In genomic region chr3:194489736-194490612, GRCh38 we compare ENCODE assay signal across 8 cellular contexts. TPM values are rescaled to one million over a fixed set of nuclear protein-coding genes. Genes with fewer than 3 reads are reported as not detected.
A peak's percentile ranks its signal among the peaks of the same experiment; 100 is the strongest.
DNase-seq lines count a peak whose midpoint lies in the region; ATAC-seq and TF ChIP-seq lines count a peak whose summit lies in the region.

No MANE protein-coding gene starts in this region.

- peak in 1 of 3 donors; percentile 83 for DNase-seq in CD4-positive, CD25-positive, alpha-beta regulatory T cell
- no peak for DNase-seq in brain microvascular endothelial cell
- DNase-seq in NCI-H2196 treated with DMSO at 0.1 percent for 48 hours (lab: John Stamatoyannopoulos, UW; ENCODE audit: unreplicated experiment) = no peak
- no peak for DNase-seq in left lung

- H3K4me3 Mint-ChIP-seq in CD4-positive, CD25-positive, alpha-beta regulatory T cell = peak overlapping the region; percentile 41 to 82 (median 52)

- H3K27ac ChIP-seq in CD4-positive, CD25-positive, alpha-beta regulatory T cell (ENCODE audit: insufficient read depth, low read length, poor library complexity, severe bottlenecking) = peak overlapping the region; percentile 43
- H3K27ac ChIP-seq in brain microvascular endothelial cell = peak overlapping the region; percentile 16
- H3K27ac ChIP-seq in left lung = peak overlapping the region in 1 of 2 donors; percentile 83

- in situ Hi-C loops in brain microvascular endothelial cell (cut with HindIII; ENCODE audit: low pct_ligation_motif_present, low sequenced_read_pairs) = loop anchor here (25.0 kb wide), 1 partner anchor 97 kb away; no protein-coding TSS in a partner anchor

- no peak for ATAC-seq in CD4-positive, CD25-positive, alpha-beta regulatory T cell (ENCODE audit: low read depth in 2 of 2)
- ATAC-seq in GM19025 (IDR thresholded peaks at IDR 0.05; ENCODE audit: low read depth, unreplicated experiment) (peak; percentile 37), HG03159 (IDR thresholded peaks at IDR 0.05; ENCODE audit: unreplicated experiment) (peak; percentile 30), HG03196 (IDR thresholded peaks at IDR 0.05; ENCODE audit: unreplicated experiment) (no peak), HG03457 (IDR thresholded peaks at IDR 0.05; ENCODE audit: unreplicated experiment) (no peak), left lung (no peak)

- peaks cover 11% of the 10 kb centered on the region for H3K27me3 Mint-ChIP-seq in CD4-positive, CD25-positive, alpha-beta regulatory T cell

- TF ChIP-seq CTCF in brain microvascular endothelial cell (IDR thresholded peaks at IDR 0.05; ENCODE audit: low read depth, low read length, missing control alignments) (no peak), left lung (IDR thresholded peaks at IDR 0.05) (no peak)

- H3K36me3 Mint-ChIP-seq in CD4-positive, CD25-positive, alpha-beta regulatory T cell = peaks cover 5% of the 10 kb centered on the region

- H3K4me1 ChIP-seq in CD4-positive, CD25-positive, alpha-beta regulatory T cell (ENCODE audit: control insufficient read depth, insufficient read depth, low read length, poor library complexity, severe bottlenecking) = peaks cover 32% of the 10 kb centered on the region
- peaks cover 5 to 72% of the 10 kb centered on the region in 2 donors for H3K4me1 ChIP-seq in left lung

- peak overlapping the region; percentile 7 to 91 (median 8) for H3K27ac Mint-ChIP-seq in CD4-positive, CD25-positive, alpha-beta regulatory T cell

- intact Hi-C loops in left lung (cut with DNase I) = no loop called here

- no peaks in the 10 kb centered on the region for H3K36me3 ChIP-seq in CD4-positive, CD25-positive, alpha-beta regulatory T cell (ENCODE audit: control insufficient read depth, insufficient read depth, low read length)
- H3K36me3 ChIP-seq in brain microvascular endothelial cell (replicated peaks) (no peaks in the 10 kb centered on the region), left lung (no peaks in the 10 kb centered on the region)

- H3K9me3 ChIP-seq in CD4-positive, CD25-positive, alpha-beta regulatory T cell (ENCODE audit: control insufficient read depth in 2 of 2, low read length in 2 of 2) = no peaks in the 10 kb centered on the region
- H3K9me3 ChIP-seq in left lung = no peaks in the 10 kb centered on the region

- H3K9me3 Mint-ChIP-seq in CD4-positive, CD25-positive, alpha-beta regulatory T cell = no peaks in the 10 kb centered on the region

- H3K4me1 Mint-ChIP-seq in CD4-positive, CD25-positive, alpha-beta regulatory T cell = peaks cover 24 to 59% (median 44%) of the 10 kb centered on the region in 4 donors

- H3K27me3 ChIP-seq in CD4-positive, CD25-positive, alpha-beta regulatory T cell (ENCODE audit: control insufficient read depth, insufficient read depth, low read length) = no peaks in the 10 kb centered on the region
- H3K27me3 ChIP-seq in brain microvascular endothelial cell (replicated peaks) = no peaks in the 10 kb centered on the region
- no peaks in the 10 kb centered on the region for H3K27me3 ChIP-seq in left lung

- no peak overlapping the region for H3K4me3 ChIP-seq in CD4-positive, CD25-positive, alpha-beta regulatory T cell (ENCODE audit: low read depth, low read length)
- no peak overlapping the region for H3K4me3 ChIP-seq in brain microvascular endothelial cell (ENCODE audit: low read depth, low read length)
- no peak overlapping the region for H3K4me3 ChIP-seq in left lung

RNA-seq across cellular contexts. Expression of gene ATP13A3, which starts 3.2 kb away (rescaled TPM):
- 114 TPM for total RNA-seq in CD4-positive, CD25-positive, alpha-beta regulatory T cell
- 10 to 100 TPM in 3 of 4 donors, 1 to 10 TPM in 1; 8.6 to 17.5 (median 13.3) TPM for polyA plus RNA-seq in CD4-positive, CD25-positive, alpha-beta regulatory T cell
- total RNA-seq in left lung = 100 to 1,000 TPM; 121 to 123 TPM

Comparison
In these comparisons a context has a peak if more than half of its experiments do, and no peak if none do; other contexts are left out.
1. ATAC-seq: peak in GM19025 (single experiment) and HG03159 (single experiment); none in CD4-positive, CD25-positive, alpha-beta regulatory T cell (0 of 2), HG03196 (single experiment), HG03457 (single experiment) and left lung (single experiment).